20 cellular contexts compared by ENCODE assay signal in the genomic region with DNA sequence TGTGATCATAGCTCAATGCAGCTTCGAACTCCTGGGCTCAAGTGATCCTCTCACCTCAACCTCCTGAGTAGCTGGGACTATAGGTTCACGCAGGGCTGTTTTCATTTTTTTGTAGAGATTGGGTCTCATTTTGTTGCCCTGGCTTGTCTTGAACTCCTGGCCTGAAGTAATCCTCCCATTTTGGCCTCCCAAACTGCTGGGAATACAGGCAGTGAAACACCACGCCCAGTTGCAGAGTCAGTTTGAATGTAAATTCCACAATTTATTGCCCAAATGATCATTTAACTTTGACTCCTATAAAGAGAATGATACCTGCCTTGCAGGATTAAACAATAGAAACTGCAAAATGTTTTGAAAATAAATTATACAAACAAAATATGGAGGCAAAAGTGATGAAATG. TPM values are rescaled to one million over a fixed set of nuclear protein-coding genes. Genes with fewer than 3 reads are reported as not detected.
DNase-seq lines count a peak whose midpoint lies in the region; ATAC-seq and TF ChIP-seq lines count a peak whose summit lies in the region.
"Had no signal": no experiment of that assay in that cellular context is flagged by ENCODE, and none has a peak within 500 bp of the region (broad histone marks: within the 10 kb centered on the region; RNA-seq: fewer than 3 reads in every experiment).

No MANE protein-coding gene starts in this region.

- no peak overlapping the region for H2AFZ ChIP-seq in GM23338

- no peak overlapping the region for H3K4me2 ChIP-seq in GM23338
- H3K4me2 ChIP-seq: BLaER1 had no signal

- H3K9me3 Mint-ChIP-seq in GM23338 (no peaks in the 10 kb centered on the region), WTC11 (no peaks in the 10 kb centered on the region)
- no peaks in the 10 kb centered on the region for H3K9me3 Mint-ChIP-seq in stimulated activated memory B cell treated with anti-CD40 and anti-IgM and Interleukin-4, amounts not matched to agents 10 μg/mL and 1 μg/mL and 100 μg/mL, for 72 hours
- H3K9me3 Mint-ChIP-seq: CD4-positive, alpha-beta memory T cell had no signal

- DNase-seq in GM23338 (ENCODE audit: low spot score) (no peak), WTC11 (ENCODE audit: low spot score) (no peak), left colon (no peak), hypothalamus (lab: John Stamatoyannopoulos, UW) (no peak), T-helper 1 cell (no peak), NCI-H2107 treated with DMSO at 0.1 percent for 48 hours (lab: John Stamatoyannopoulos, UW; ENCODE audit: unreplicated experiment) (no peak)
- DNase-seq: 8988T; CD4-positive, alpha-beta memory T cell; DMS153; DMS79; GDM1; IMR-90 had no signal

- TF ChIP-seq CTCF in GM23338 (conservative IDR thresholded peaks at IDR 0.05; ENCODE audit: low read depth in 2 of 2) (no peak), WTC11 (IDR thresholded peaks at IDR 0.05) (no peak)

- no peak for ATAC-seq in GM23338
- ATAC-seq in WTC11 = no peak
- peak; percentile 88 for ATAC-seq in left colon
- no peak for ATAC-seq in stimulated activated memory B cell treated with anti-CD40 and anti-IgM and Interleukin-4, amounts not matched to agents 10 μg/mL and 1 μg/mL and 100 μg/mL, for 72 hours

- H3K27me3 Mint-ChIP-seq in GM23338 (ENCODE audit: insufficient read depth, low read depth, poor library complexity) (peaks cover 4% of the 10 kb centered on the region), WTC11 (ENCODE audit: low read depth) (no peaks in the 10 kb centered on the region)
- no peaks in the 10 kb centered on the region for H3K27me3 Mint-ChIP-seq in stimulated activated memory B cell treated with anti-CD40 and anti-IgM and Interleukin-4, amounts not matched to agents 10 μg/mL and 1 μg/mL and 100 μg/mL, for 72 hours
- H3K27me3 Mint-ChIP-seq: CD4-positive, alpha-beta memory T cell had no signal

- H3K4me1 ChIP-seq in GM23338 (ENCODE audit: insufficient read depth) = peaks cover 10% of the 10 kb centered on the region; the same call in 1 of the 2 replicates
- H3K4me1 ChIP-seq: BLaER1, HAP-1 had no signal

- no peak overlapping the region for H3K27ac Mint-ChIP-seq in GM23338
- peak overlapping the region; percentile 27; the same call in 1 of the 2 replicates for H3K27ac Mint-ChIP-seq in WTC11
- peak overlapping the region; percentile 22 for H3K27ac Mint-ChIP-seq in stimulated activated memory B cell treated with anti-CD40 and anti-IgM and Interleukin-4, amounts not matched to agents 10 μg/mL and 1 μg/mL and 100 μg/mL, for 72 hours
- H3K27ac Mint-ChIP-seq: CD14-positive monocyte had no signal

- H3K4me3 Mint-ChIP-seq in GM23338 (no peak overlapping the region), WTC11 (no peak overlapping the region)
- no peak overlapping the region for H3K4me3 Mint-ChIP-seq in stimulated activated memory B cell treated with anti-CD40 and anti-IgM and Interleukin-4, amounts not matched to agents 10 μg/mL and 1 μg/mL and 100 μg/mL, for 72 hours
- H3K4me3 Mint-ChIP-seq: CD14-positive monocyte; CD4-positive, alpha-beta memory T cell had no signal

- CTCF ChIA-PET in WTC11 (lab: Charles Lee) = no interaction called here

- 0 out of 2 replicates have a peak overlapping the region, but pooled peaks have one; percentile 41 for H3K27ac ChIP-seq in GM23338 (ENCODE audit: low read depth)
- H3K27ac ChIP-seq: BLaER1 had no signal

- no peaks in the 10 kb centered on the region for H3K9me2 ChIP-seq in GM23338 (ENCODE audit: insufficient read depth)

- 0 out of 2 replicates have a peak, but pooled peaks cover 6% of the 10 kb centered on the region for H3F3A ChIP-seq in GM23338 (replicated peaks; ENCODE audit: low read depth)

- H3K79me2 ChIP-seq in GM23338 (replicated peaks; ENCODE audit: insufficient read depth) = peaks cover 17% of the 10 kb centered on the region; the same call in 1 of the 2 replicates

- H3K4me1 Mint-ChIP-seq in GM23338 = peaks cover 10% of the 10 kb centered on the region
- H3K4me1 Mint-ChIP-seq in WTC11 = peaks cover 9% of the 10 kb centered on the region
- H3K4me1 Mint-ChIP-seq in stimulated activated memory B cell treated with anti-CD40 and anti-IgM and Interleukin-4, amounts not matched to agents 10 μg/mL and 1 μg/mL and 100 μg/mL, for 72 hours = peaks cover 22% of the 10 kb centered on the region
- H3K4me1 Mint-ChIP-seq: CD14-positive monocyte had no signal

- no peaks in the 10 kb centered on the region for H3K27me3 ChIP-seq in GM23338 (ENCODE audit: insufficient read depth)
- H3K27me3 ChIP-seq: BLaER1 had no signal

- no peak overlapping the region for H3K4me3 ChIP-seq in GM23338
- H3K4me3 ChIP-seq: BLaER1, HAP-1 had no signal

- H3K36me3 ChIP-seq in GM23338 (ENCODE audit: insufficient read depth) = peaks cover 23% of the 10 kb centered on the region

- H4K20me1 ChIP-seq in GM23338 (replicated peaks; ENCODE audit: insufficient read depth) = no peaks in the 10 kb centered on the region
- H4K20me1 ChIP-seq: BLaER1 had no signal

- H3K36me3 Mint-ChIP-seq in GM23338 (ENCODE audit: low read depth) = peaks cover 34% of the 10 kb centered on the region
- peaks cover 35% of the 10 kb centered on the region for H3K36me3 Mint-ChIP-seq in WTC11
- H3K36me3 Mint-ChIP-seq in stimulated activated memory B cell treated with anti-CD40 and anti-IgM and Interleukin-4, amounts not matched to agents 10 μg/mL and 1 μg/mL and 100 μg/mL, for 72 hours = peaks cover 20% of the 10 kb centered on the region

- intact Hi-C loops in left colon (cut with DNase I, micrococcal nuclease) = no loop called here

- POLR2A ChIA-PET in WTC11 (lab: Charles Lee) = interaction anchor here (1.1 kb wide), 1 partner anchor 57 kb away, joined by 4 read pairs; a partner anchor contains a TSS

TF ChIP-seq in GM23338, 12 proteins besides CTCF, POLR2A, EP300 and RAD21 (continues in another document):
- TF ChIP-seq, protein P1, sequence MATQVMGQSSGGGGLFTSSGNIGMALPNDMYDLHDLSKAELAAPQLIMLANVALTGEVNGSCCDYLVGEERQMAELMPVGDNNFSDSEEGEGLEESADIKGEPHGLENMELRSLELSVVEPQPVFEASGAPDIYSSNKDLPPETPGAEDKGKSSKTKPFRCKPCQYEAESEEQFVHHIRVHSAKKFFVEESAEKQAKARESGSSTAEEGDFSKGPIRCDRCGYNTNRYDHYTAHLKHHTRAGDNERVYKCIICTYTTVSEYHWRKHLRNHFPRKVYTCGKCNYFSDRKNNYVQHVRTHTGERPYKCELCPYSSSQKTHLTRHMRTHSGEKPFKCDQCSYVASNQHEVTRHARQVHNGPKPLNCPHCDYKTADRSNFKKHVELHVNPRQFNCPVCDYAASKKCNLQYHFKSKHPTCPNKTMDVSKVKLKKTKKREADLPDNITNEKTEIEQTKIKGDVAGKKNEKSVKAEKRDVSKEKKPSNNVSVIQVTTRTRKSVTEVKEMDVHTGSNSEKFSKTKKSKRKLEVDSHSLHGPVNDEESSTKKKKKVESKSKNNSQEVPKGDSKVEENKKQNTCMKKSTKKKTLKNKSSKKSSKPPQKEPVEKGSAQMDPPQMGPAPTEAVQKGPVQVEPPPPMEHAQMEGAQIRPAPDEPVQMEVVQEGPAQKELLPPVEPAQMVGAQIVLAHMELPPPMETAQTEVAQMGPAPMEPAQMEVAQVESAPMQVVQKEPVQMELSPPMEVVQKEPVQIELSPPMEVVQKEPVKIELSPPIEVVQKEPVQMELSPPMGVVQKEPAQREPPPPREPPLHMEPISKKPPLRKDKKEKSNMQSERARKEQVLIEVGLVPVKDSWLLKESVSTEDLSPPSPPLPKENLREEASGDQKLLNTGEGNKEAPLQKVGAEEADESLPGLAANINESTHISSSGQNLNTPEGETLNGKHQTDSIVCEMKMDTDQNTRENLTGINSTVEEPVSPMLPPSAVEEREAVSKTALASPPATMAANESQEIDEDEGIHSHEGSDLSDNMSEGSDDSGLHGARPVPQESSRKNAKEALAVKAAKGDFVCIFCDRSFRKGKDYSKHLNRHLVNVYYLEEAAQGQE (IDR thresholded peaks at IDR 0.05; ENCODE audit: unreplicated experiment) = no peak
- no peak for TF ChIP-seq POLR2AphosphoS5 (IDR thresholded peaks at IDR 0.05; ENCODE audit: low read depth)

TF ChIP-seq in WTC11, 78 proteins besides CTCF, POLR2A, EP300 and RAD21 (continues in another document):
- TF ChIP-seq ZBTB21 (CRISPR knock-in tag; IDR thresholded peaks at IDR 0.05; ENCODE audit: borderline replicate concordance) = no peak
- 0 out of 2 replicates have a peak, but pooled peaks have one; percentile 1 for TF ChIP-seq ZNF121 (CRISPR knock-in tag; IDR thresholded peaks at IDR 0.05)
- TF ChIP-seq RELA (CRISPR knock-in tag; IDR thresholded peaks at IDR 0.05; ENCODE audit: borderline replicate concordance) = no peak
- no peak for TF ChIP-seq NFATC4 (CRISPR knock-in tag; IDR thresholded peaks at IDR 0.05)

RNA-seq across cellular contexts. Expression of a gene that starts 10.7 kb away (rescaled TPM):
- total RNA-seq in GM23338 (2014; rRNA removed; shearing (Covaris generic)) = 28.9 and 29.6 TPM in 2 replicates
- 23.5 and 24.6 TPM in 2 replicates for polyA plus RNA-seq in GM23338 (2016; fragmentation: Nextera tagmentation; extraction: Ambion mirVana)
- total RNA-seq in WTC11 (2021) (39.5 to 46.1 TPM (median 43.3 TPM) in 3 replicates), left colon (10 to 100 TPM; 71.3 to 87.1 TPM)

RNA-seq across cellular contexts. Expression of a gene that starts 34.4 kb away (rescaled TPM):
- not detected in 2 replicates for total RNA-seq in GM23338 (2014; rRNA removed; shearing (Covaris generic))
- polyA plus RNA-seq in GM23338 (2016; fragmentation: Nextera tagmentation; extraction: Ambion mirVana) = not detected in 2 replicates
- total RNA-seq in WTC11 (2021) (not detected in 3 replicates), left colon (1 to 10 TPM in 1 of 2 donors, under 1 TPM in 1; 0.49 to 1.7 TPM)
- total RNA-seq: A673, Daoy, H1, IMR-90 had no signal
- polyA plus RNA-seq: AG04450; CD4-positive, alpha-beta memory T cell; H1; IMR-90 had no signal

RNA-seq across cellular contexts. Expression of a gene that starts 56.9 kb away (rescaled TPM):
- total RNA-seq in GM23338 (2014; rRNA removed; shearing (Covaris generic)) = 143 and 200 TPM in 2 replicates
- polyA plus RNA-seq in GM23338 (2016; fragmentation: Nextera tagmentation; extraction: Ambion mirVana) = 114 and 121 TPM in 2 replicates
- total RNA-seq in WTC11 (2021) (219 to 254 TPM (median 224 TPM) in 3 replicates), left colon (100 to 1,000 TPM; 175 to 222 TPM)
